1 cellular context compared by ENCODE assay signal in genomic region chr18:24173997-24174396, GRCh38.
TF ChIP-seq lines count a peak whose summit lies in the region.

No MANE protein-coding gene starts in this region.

TF ChIP-seq in A549, 52 proteins besides CTCF, POLR2A, EP300 and RAD21 (continued from another document):
- TF ChIP-seq CHD4 (IDR thresholded peaks at IDR 0.05; ENCODE audit: borderline replicate concordance) (no peak), NFE2L2 (conservative IDR thresholded peaks at IDR 0.05; ENCODE audit: low read length) (peak; percentile 59), JUN (IDR thresholded peaks at IDR 0.05) (no peak)
